12 cellular contexts compared by ENCODE assay signal in the genomic region with DNA sequence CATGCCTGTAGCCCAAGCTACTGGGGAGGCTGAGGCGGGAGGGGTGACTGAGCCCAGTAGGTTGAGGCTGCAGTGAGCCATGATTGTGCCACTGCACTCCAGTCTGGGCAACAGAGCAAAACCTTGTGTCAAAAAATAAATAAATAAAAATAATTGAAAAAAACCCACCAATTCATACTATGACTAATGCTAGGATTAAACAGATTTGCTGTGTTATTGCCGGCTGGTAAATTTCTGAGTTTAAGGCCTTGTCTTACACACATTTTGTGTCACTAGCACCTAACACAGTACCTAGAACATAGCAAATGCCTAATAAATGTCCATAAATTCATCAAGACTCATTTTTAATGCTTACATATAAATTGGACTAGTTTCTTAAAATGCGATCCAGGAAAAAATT. TPM values are rescaled to one million over a fixed set of nuclear protein-coding genes. Genes with fewer than 3 reads are reported as not detected.
DNase-seq lines count a peak whose midpoint lies in the region; FAIRE-seq and TF ChIP-seq lines count a peak whose summit lies in the region.
"Had no signal": no experiment of that assay in that cellular context is flagged by ENCODE, and none has a peak within 500 bp of the region (broad histone marks: within the 10 kb centered on the region; RNA-seq: fewer than 3 reads in every experiment).

No MANE protein-coding gene starts in this region.

- no peaks in the 10 kb centered on the region for H3K36me3 ChIP-seq in keratinocyte (ENCODE audit: control insufficient read depth in 2 of 2, extremely low read depth in 1 of 2, insufficient read depth in 2 of 2, low read length in 2 of 2)
- H3K36me3 ChIP-seq in tibial nerve, result no peaks in the 10 kb centered on the region

- TF ChIP-seq CTCF in keratinocyte (optimal IDR thresholded peaks at IDR 0.05 in 1 of 3, IDR thresholded peaks at IDR 0.05 in 1 of 3, conservative IDR thresholded peaks at IDR 0.05 in 1 of 3; ENCODE audit: extremely low read depth in 1 of 3, insufficient read depth in 2 of 3, low read length in 3 of 3) (no peak), tibial nerve (IDR thresholded peaks at IDR 0.05) (no peak)

- no peak overlapping the region for H2AFZ ChIP-seq in keratinocyte (ENCODE audit: control insufficient read depth, low read length)

- peaks cover 53% of the 10 kb centered on the region for H3K4me1 ChIP-seq in keratinocyte (ENCODE audit: control insufficient read depth, extremely low read depth, insufficient read depth, low read length)
- H3K4me1 ChIP-seq in tibial nerve, result peaks cover 3 to 90% (median 62%) of the 10 kb centered on the region in 4 donors

- no peaks in the 10 kb centered on the region for H3K9me3 Mint-ChIP-seq in activated naive CD4-positive, alpha-beta T cell treated with anti-CD3 and anti-CD28 coated beads for 36 hours
- H3K9me3 Mint-ChIP-seq in activated naive CD8-positive, alpha-beta T cell treated with anti-CD3 and anti-CD28 coated beads for 36 hours, result peaks cover 2% of the 10 kb centered on the region

- H3K4me3 ChIP-seq in keratinocyte (ENCODE audit: control insufficient read depth in 2 of 3, extremely low read depth in 1 of 3, insufficient read depth in 2 of 3, low read depth in 1 of 3, low read length in 3 of 3) (peak overlapping the region in 1 of 3 experiments; percentile 36), tibial nerve (no peak overlapping the region)
- H3K4me3 ChIP-seq: GM12878 had no signal

- H4K20me1 ChIP-seq in keratinocyte (ENCODE audit: control insufficient read depth, extremely low read depth, insufficient read depth, low read length), result no peaks in the 10 kb centered on the region

- intact Hi-C loops in activated naive CD4-positive, alpha-beta T cell treated with anti-CD3 and anti-CD28 coated beads for 36 hours (cut with micrococcal nuclease), result loop anchor here (1.0 kb wide), 1 partner anchor 8 kb away; no protein-coding TSS in a partner anchor

- H3K9me3 ChIP-seq in keratinocyte (ENCODE audit: control insufficient read depth, low read depth, low read length) (no peaks in the 10 kb centered on the region), tibial nerve (no peaks in the 10 kb centered on the region)

- H3K27ac ChIP-seq in keratinocyte (ENCODE audit: control insufficient read depth, insufficient read depth, low read length), result peak overlapping the region; percentile 98
- H3K27ac ChIP-seq in tibial nerve, result peak overlapping the region; percentile 69 to 92 (median 90)

- no peak for FAIRE-seq in keratinocyte (lab: Jason Lieb, UNC)
- FAIRE-seq: GM12878, H1 had no signal

- no peaks in the 10 kb centered on the region for H3K9me1 ChIP-seq in keratinocyte (ENCODE audit: control insufficient read depth, extremely low read depth, insufficient read depth, low read length)

- H3K27ac Mint-ChIP-seq in activated naive CD4-positive, alpha-beta T cell treated with anti-CD3 and anti-CD28 coated beads for 36 hours, result peak overlapping the region; percentile 97
- peak overlapping the region; percentile 98 for H3K27ac Mint-ChIP-seq in activated naive CD8-positive, alpha-beta T cell treated with anti-CD3 and anti-CD28 coated beads for 36 hours

- peak overlapping the region; percentile 76 for H3K4me3 Mint-ChIP-seq in activated naive CD4-positive, alpha-beta T cell treated with anti-CD3 and anti-CD28 coated beads for 36 hours
- H3K4me3 Mint-ChIP-seq in activated naive CD8-positive, alpha-beta T cell treated with anti-CD3 and anti-CD28 coated beads for 36 hours, result peak overlapping the region; percentile 75

- TF ChIP-seq EP300 in tibial nerve (IDR thresholded peaks at IDR 0.05), result no peak

- CTCF ChIA-PET in activated naive CD4-positive, alpha-beta T cell treated with anti-CD3 and anti-CD28 coated beads for 36 hours (lab: Charles Lee), result interaction anchor here (1.0 kb wide), 1 partner anchor 156 kb away, joined by 4 read pairs; no protein-coding TSS in a partner anchor

- H3K9ac ChIP-seq in keratinocyte (ENCODE audit: control insufficient read depth, extremely low read depth, insufficient read depth, low read length), result peak overlapping the region; percentile 71

- no peak for TF ChIP-seq POLR2A in tibial nerve (IDR thresholded peaks at IDR 0.05)

- H3K27me3 ChIP-seq in keratinocyte (ENCODE audit: control insufficient read depth, extremely low read depth, insufficient read depth, low read length) (no peaks in the 10 kb centered on the region), tibial nerve (no peaks in the 10 kb centered on the region)

- dilution Hi-C loops in keratinocyte (cut with MboI; ENCODE audit: extremely low pct_ligation_motif_present, low sequenced_read_pairs), result no loop called here

- H3K4me1 Mint-ChIP-seq in activated naive CD4-positive, alpha-beta T cell treated with anti-CD3 and anti-CD28 coated beads for 36 hours (ENCODE audit: low read depth), result peaks cover 83% of the 10 kb centered on the region
- H3K4me1 Mint-ChIP-seq in activated naive CD8-positive, alpha-beta T cell treated with anti-CD3 and anti-CD28 coated beads for 36 hours, result peaks cover 79% of the 10 kb centered on the region

- WGBS in tibial nerve, 2 donors, result 61% methylated on average over 3 of the region's 3 CpGs

- DNase-seq in activated naive CD4-positive, alpha-beta T cell treated with anti-CD3 and anti-CD28 coated beads for 36 hours, result no peak
- DNase-seq in activated naive CD4-positive, alpha-beta T cell (lab: John Stamatoyannopoulos, UW), result no peak
- DNase-seq in activated naive CD8-positive, alpha-beta T cell treated with anti-CD3 and anti-CD28 coated beads for 36 hours, result no peak
- DNase-seq in keratinocyte (ENCODE audit: low read depth, low spot score) (no peak), tibial nerve (ENCODE audit: low spot score in 2 of 2) (no peak), NCI-H1694 (lab: John Stamatoyannopoulos, UW) (no peak), ureter (ENCODE audit: low spot score) (no peak), HK-2 (ENCODE audit: unreplicated experiment) (no peak)
- DNase-seq: activated CD4-positive, alpha-beta T cell treated with anti-CD3 and anti-CD28 coated beads for 1 hour; stimulated activated CD4-positive, alpha-beta T cell treated with anti-CD3 and anti-CD28 coated beads, Interleukin-4, amount 100 ng/mL, for 1 hour had no signal

- peaks cover 4% of the 10 kb centered on the region for H3K36me3 Mint-ChIP-seq in activated naive CD4-positive, alpha-beta T cell treated with anti-CD3 and anti-CD28 coated beads for 36 hours (ENCODE audit: low read depth)
- peaks cover 28% of the 10 kb centered on the region for H3K36me3 Mint-ChIP-seq in activated naive CD8-positive, alpha-beta T cell treated with anti-CD3 and anti-CD28 coated beads for 36 hours

- H3K4me2 ChIP-seq in keratinocyte (ENCODE audit: control insufficient read depth, extremely low read depth, insufficient read depth, low read depth, low read length), result peak overlapping the region; percentile 66

- peaks cover 76% of the 10 kb centered on the region for H3K79me2 ChIP-seq in keratinocyte (ENCODE audit: control insufficient read depth, insufficient read depth, low read length)

- H3K27me3 Mint-ChIP-seq in activated naive CD4-positive, alpha-beta T cell treated with anti-CD3 and anti-CD28 coated beads for 36 hours (ENCODE audit: low read depth), result no peaks in the 10 kb centered on the region
- no peaks in the 10 kb centered on the region for H3K27me3 Mint-ChIP-seq in activated naive CD8-positive, alpha-beta T cell treated with anti-CD3 and anti-CD28 coated beads for 36 hours

RNA-seq across cellular contexts. Expression of a gene that starts 8.7 kb away (rescaled TPM):
- total RNA-seq in activated naive CD4-positive, alpha-beta T cell treated with anti-CD3 and anti-CD28 coated beads for 36 hours, result 10 to 100 TPM; 41.7 to 44.3 TPM
- 10 to 100 TPM; 52.1 to 52.5 TPM for total RNA-seq in activated naive CD8-positive, alpha-beta T cell treated with anti-CD3 and anti-CD28 coated beads for 36 hours
- 37.5 to 45.9 TPM (median 43.3 TPM) in 3 replicates for polyA plus RNA-seq in keratinocyte
- polyA plus RNA-seq in keratinocyte (2011; ENCODE audit: low read depth), result 25.0 TPM
- polyA plus RNA-seq in keratinocyte (2011; cell fraction: cytosol; rRNA removed), result 20.4 and 30.4 TPM in 2 replicates
- polyA plus RNA-seq in keratinocyte (2011; cell fraction: nucleus; rRNA removed), result 48.0 and 55.0 TPM in 2 replicates
- 28.8 and 38.8 TPM in 2 replicates for polyA plus RNA-seq in keratinocyte (2012; ENCODE audit: low replicate concordance)
- 40.8 to 60.4 TPM (median 48.7 TPM) in 3 replicates for polyA minus RNA-seq in keratinocyte
- 53.3 TPM for polyA minus RNA-seq in keratinocyte (2011; cell fraction: cytosol; rRNA and poly(A)+ RNA removed)
- 70.4 and 102 TPM in 2 replicates for polyA minus RNA-seq in keratinocyte (2011; cell fraction: nucleus; rRNA and poly(A)+ RNA removed)
- 100 to 1,000 TPM in 3 of 4 donors, 10 to 100 TPM in 1; 91.0 to 124 (median 114) TPM for total RNA-seq in tibial nerve
- total RNA-seq in ureter, result 83.9 TPM

RNA-seq across cellular contexts. Expression of a gene that starts 35.7 kb away (rescaled TPM):
- 1 to 10 TPM; 8.0 to 8.5 TPM for total RNA-seq in activated naive CD4-positive, alpha-beta T cell treated with anti-CD3 and anti-CD28 coated beads for 36 hours
- 10 to 100 TPM; 12.4 to 14.3 TPM for total RNA-seq in activated naive CD8-positive, alpha-beta T cell treated with anti-CD3 and anti-CD28 coated beads for 36 hours
- 9.1 to 13.6 TPM (median 11.7 TPM) in 3 replicates for polyA plus RNA-seq in keratinocyte
- 12.0 TPM for polyA plus RNA-seq in keratinocyte (2011; ENCODE audit: low read depth)
- 6.4 and 9.4 TPM in 2 replicates for polyA plus RNA-seq in keratinocyte (2011; cell fraction: cytosol; rRNA removed)
- 23.5 and 29.0 TPM in 2 replicates for polyA plus RNA-seq in keratinocyte (2011; cell fraction: nucleus; rRNA removed)
- 5.8 and 7.8 TPM in 2 replicates for polyA plus RNA-seq in keratinocyte (2012; ENCODE audit: low replicate concordance)
- polyA minus RNA-seq in keratinocyte, result 2.8 to 10.6 TPM (median 7.1 TPM) in 3 replicates
- 6.3 TPM for polyA minus RNA-seq in keratinocyte (2011; cell fraction: cytosol; rRNA and poly(A)+ RNA removed)
- 10.4 and 16.2 TPM in 2 replicates for polyA minus RNA-seq in keratinocyte (2011; cell fraction: nucleus; rRNA and poly(A)+ RNA removed)
- total RNA-seq in tibial nerve, result 10 to 100 TPM; 19.2 to 41.4 (median 25.9) TPM
- total RNA-seq in ureter, result 23.8 TPM
